ENCODE assay signal across 23 cellular contexts in the genomic region with DNA sequence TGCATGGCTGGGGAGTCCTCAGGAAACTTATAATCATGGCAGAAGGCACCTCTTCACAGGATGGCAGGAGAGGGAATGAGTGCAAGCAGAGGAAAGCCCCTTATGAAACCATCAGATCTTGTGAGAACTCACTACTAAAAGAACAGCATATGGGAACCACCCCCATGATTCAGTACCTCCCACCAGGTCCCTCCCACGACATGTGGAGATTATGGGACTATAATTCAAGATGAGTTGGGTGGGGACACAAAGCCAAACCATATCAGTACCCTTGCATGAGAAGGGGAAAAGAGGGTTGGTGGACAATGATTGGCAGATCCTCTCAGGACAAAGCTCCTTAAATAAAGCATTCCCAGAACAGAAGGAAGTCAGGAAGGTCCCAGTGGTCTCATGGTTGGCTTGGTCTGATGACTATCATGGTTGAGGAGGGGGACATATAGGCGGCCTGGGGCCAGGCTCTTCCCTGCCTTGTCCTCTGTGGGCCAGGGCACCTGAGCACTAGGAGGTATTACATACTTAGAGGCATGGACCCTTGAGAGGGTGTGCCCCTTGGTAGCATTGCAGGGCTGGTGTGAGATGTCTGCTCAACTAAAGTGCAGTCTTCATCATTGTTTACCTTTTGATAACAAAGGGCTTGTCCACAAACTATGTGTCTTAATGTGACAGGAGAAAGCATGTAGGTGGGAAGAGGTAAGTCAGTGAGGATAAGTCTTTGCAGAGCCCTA.
"Had no signal": no experiment of that assay in that cellular context is flagged by ENCODE, and none has a peak within 500 bp of the region (broad histone marks: within the 10 kb centered on the region; RNA-seq: fewer than 3 reads in every experiment).

No MANE protein-coding gene starts in this region.

- H3K4me1 ChIP-seq: SJSA1 had no signal

- H3K27me3 ChIP-seq: MG63, SJSA1 had no signal

- H3K4me3 ChIP-seq: MG63, SJSA1 had no signal

- FAIRE-seq: HTR-8/SVneo, RCC 7860 had no signal

- H3K27ac ChIP-seq: HL-60, SJSA1 had no signal

- H3K4me2 ChIP-seq: SK-N-SH had no signal

- H3K9me3 ChIP-seq: MG63, SK-N-SH had no signal

- H3K36me3 ChIP-seq: MG63, SJSA1 had no signal

- H3K9ac ChIP-seq: SK-N-SH had no signal

- DNase-seq: Karpas-422, KG1, MG63, NCI-H1092, NCI-H1105 treated with DMSO at 0.1 percent for 48 hours, NCI-H1417 treated with DMSO at 0.1 percent for 48 hours, NCI-H146, NCI-H1694 treated with DMSO at 0.1 percent for 48 hours, NCI-H1930, NCI-H2081, NCI-H2107, NCI-H2227 treated with DMSO at 0.1 percent for 48 hours, NCI-H524, NCI-H526 treated with DMSO at 0.1 percent for 48 hours, NCI-H774, Right ventricle myocardium superior, RPMI8226, SIG-M5, SK-N-SH had no signal
